1 cellular context compared by ENCODE assay signal in genomic region chr1:35120458-35121133, GRCh38.
TF ChIP-seq lines count a peak whose summit lies in the region.

No MANE protein-coding gene starts in this region.

TF ChIP-seq in HepG2, 621 proteins besides CTCF, POLR2A, EP300 and RAD21 (continued from another document and continues in another):
- TF ChIP-seq SRSF9 (IDR thresholded peaks at IDR 0.05; ENCODE audit: borderline replicate concordance, insufficient read depth, low read depth, low read length, poor library complexity, severe bottlenecking): no peak
- TF ChIP-seq SALL1 (CRISPR knock-in tag; IDR thresholded peaks at IDR 0.05): peak; percentile 36; the same call in 1 of the 2 replicates
- TF ChIP-seq, protein P1, sequence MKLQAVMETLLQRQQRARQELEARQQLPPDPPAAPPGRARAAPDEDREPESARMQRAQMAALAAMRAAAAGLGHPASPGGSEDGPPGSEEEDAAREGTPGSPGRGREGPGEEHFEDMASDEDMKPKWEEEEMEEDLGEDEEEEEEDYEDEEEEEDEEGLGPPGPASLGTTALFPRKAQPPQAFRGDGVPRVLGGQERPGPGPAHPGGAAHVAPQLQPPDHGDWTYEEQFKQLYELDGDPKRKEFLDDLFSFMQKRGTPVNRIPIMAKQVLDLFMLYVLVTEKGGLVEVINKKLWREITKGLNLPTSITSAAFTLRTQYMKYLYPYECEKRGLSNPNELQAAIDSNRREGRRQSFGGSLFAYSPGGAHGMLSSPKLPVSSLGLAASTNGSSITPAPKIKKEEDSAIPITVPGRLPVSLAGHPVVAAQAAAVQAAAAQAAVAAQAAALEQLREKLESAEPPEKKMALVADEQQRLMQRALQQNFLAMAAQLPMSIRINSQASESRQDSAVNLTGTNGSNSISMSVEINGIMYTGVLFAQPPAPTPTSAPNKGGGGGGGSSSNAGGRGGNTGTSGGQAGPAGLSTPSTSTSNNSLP (IDR thresholded peaks at IDR 0.05; ENCODE audit: low read depth, low read length): no peak
- no peak for TF ChIP-seq ZNF34 (CRISPR knock-in tag; IDR thresholded peaks at IDR 0.05; ENCODE audit: borderline replicate concordance)
- TF ChIP-seq ERF (CRISPR knock-in tag; IDR thresholded peaks at IDR 0.05): no peak
- no peak for TF ChIP-seq TMF1 (CRISPR knock-in tag; IDR thresholded peaks at IDR 0.05; ENCODE audit: low read depth)
- TF ChIP-seq RAD51 (IDR thresholded peaks at IDR 0.05; ENCODE audit: borderline replicate concordance): no peak
- TF ChIP-seq, protein P2, sequence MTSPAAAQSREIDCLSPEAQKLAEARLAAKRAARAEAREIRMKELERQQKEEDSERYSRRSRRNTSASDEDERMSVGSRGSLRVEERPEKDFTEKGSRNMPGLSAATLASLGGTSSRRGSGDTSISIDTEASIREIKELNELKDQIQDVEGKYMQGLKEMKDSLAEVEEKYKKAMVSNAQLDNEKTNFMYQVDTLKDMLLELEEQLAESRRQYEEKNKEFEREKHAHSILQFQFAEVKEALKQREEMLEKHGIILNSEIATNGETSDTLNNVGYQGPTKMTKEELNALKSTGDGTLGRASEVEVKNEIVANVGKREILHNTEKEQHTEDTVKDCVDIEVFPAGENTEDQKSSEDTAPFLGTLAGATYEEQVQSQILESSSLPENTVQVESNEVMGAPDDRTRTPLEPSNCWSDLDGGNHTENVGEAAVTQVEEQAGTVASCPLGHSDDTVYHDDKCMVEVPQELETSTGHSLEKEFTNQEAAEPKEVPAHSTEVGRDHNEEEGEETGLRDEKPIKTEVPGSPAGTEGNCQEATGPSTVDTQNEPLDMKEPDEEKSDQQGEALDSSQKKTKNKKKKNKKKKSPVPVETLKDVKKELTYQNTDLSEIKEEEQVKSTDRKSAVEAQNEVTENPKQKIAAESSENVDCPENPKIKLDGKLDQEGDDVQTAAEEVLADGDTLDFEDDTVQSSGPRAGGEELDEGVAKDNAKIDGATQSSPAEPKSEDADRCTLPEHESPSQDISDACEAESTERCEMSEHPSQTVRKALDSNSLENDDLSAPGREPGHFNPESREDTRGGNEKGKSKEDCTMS (CRISPR knock-in tag; conservative IDR thresholded peaks at IDR 0.05): no peak
- TF ChIP-seq NRL (CRISPR knock-in tag; IDR thresholded peaks at IDR 0.05; ENCODE audit: borderline replicate concordance): peak; percentile 41; the same call in 1 of the 2 replicates
- no peak for TF ChIP-seq HCFC1 (IDR thresholded peaks at IDR 0.05; ENCODE audit: low read depth, low read length)
- TF ChIP-seq, protein P3, sequence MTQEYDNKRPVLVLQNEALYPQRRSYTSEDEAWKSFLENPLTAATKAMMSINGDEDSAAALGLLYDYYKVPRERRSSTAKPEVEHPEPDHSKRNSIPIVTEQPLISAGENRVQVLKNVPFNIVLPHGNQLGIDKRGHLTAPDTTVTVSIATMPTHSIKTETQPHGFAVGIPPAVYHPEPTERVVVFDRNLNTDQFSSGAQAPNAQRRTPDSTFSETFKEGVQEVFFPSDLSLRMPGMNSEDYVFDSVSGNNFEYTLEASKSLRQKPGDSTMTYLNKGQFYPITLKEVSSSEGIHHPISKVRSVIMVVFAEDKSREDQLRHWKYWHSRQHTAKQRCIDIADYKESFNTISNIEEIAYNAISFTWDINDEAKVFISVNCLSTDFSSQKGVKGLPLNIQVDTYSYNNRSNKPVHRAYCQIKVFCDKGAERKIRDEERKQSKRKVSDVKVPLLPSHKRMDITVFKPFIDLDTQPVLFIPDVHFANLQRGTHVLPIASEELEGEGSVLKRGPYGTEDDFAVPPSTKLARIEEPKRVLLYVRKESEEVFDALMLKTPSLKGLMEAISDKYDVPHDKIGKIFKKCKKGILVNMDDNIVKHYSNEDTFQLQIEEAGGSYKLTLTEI (CRISPR knock-in tag; conservative IDR thresholded peaks at IDR 0.05): no peak
- TF ChIP-seq RBM39 (IDR thresholded peaks at IDR 0.05; ENCODE audit: low read depth, low read length, poor library complexity, severe bottlenecking): no peak
- no peak for TF ChIP-seq DBP (CRISPR knock-in tag; IDR thresholded peaks at IDR 0.05; ENCODE audit: not compliant biosample characterization)
- no peak for TF ChIP-seq HMG20B (CRISPR knock-in tag; conservative IDR thresholded peaks at IDR 0.05)
- TF ChIP-seq PRDM4 (CRISPR knock-in tag; IDR thresholded peaks at IDR 0.05; ENCODE audit: borderline replicate concordance): no peak
- TF ChIP-seq, protein P4, sequence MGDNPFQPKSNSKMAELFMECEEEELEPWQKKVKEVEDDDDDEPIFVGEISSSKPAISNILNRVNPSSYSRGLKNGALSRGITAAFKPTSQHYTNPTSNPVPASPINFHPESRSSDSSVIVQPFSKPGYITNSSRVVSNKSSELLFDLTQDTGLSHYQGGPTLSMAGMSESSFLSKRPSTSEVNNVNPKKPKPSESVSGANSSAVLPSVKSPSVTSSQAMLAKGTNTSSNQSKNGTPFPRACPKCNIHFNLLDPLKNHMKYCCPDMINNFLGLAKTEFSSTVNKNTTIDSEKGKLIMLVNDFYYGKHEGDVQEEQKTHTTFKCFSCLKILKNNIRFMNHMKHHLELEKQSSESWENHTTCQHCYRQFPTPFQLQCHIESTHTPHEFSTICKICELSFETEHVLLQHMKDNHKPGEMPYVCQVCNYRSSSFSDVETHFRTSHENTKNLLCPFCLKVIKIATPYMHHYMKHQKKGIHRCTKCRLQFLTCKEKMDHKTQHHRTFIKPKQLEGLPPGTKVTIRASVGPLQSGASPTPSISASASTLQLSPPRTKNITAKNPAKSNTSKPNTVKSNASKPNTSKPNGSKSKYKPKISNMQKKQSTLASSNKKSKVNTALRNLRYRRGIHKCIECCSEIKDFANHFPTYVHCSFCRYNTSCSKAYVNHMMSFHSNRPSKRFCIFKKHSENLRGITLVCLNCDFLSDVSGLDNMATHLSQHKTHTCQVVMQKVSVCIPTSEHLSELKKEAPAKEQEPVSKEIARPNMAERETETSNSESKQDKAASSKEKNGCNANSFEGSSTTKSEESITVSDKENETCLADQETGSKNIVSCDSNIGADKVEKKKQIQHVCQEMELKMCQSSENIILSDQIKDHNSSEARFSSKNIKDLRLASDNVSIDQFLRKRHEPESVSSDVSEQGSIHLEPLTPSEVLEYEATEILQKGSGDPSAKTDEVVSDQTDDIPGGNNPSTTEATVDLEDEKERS (CRISPR knock-in tag; IDR thresholded peaks at IDR 0.05): 0 out of 2 replicates have a peak, but pooled peaks have one; percentile 21
- no peak for TF ChIP-seq FOXK1 (CRISPR knock-in tag; IDR thresholded peaks at IDR 0.05; ENCODE audit: borderline replicate concordance, low read depth)
- no peak for TF ChIP-seq NR2C2 (CRISPR knock-in tag; IDR thresholded peaks at IDR 0.05; ENCODE audit: borderline replicate concordance)
- TF ChIP-seq REL (CRISPR knock-in tag; conservative IDR thresholded peaks at IDR 0.05): no peak
- TF ChIP-seq PHF20 (CRISPR knock-in tag; IDR thresholded peaks at IDR 0.05): no peak
- no peak for TF ChIP-seq FOSL2 (CRISPR knock-in tag; IDR thresholded peaks at IDR 0.05)
- no peak for TF ChIP-seq ZNF615 (CRISPR knock-in tag; IDR thresholded peaks at IDR 0.05; ENCODE audit: borderline replicate concordance)
- TF ChIP-seq PRMT3 (CRISPR knock-in tag; IDR thresholded peaks at IDR 0.05; ENCODE audit: borderline replicate concordance, low read depth): no peak
- TF ChIP-seq, protein P5, sequence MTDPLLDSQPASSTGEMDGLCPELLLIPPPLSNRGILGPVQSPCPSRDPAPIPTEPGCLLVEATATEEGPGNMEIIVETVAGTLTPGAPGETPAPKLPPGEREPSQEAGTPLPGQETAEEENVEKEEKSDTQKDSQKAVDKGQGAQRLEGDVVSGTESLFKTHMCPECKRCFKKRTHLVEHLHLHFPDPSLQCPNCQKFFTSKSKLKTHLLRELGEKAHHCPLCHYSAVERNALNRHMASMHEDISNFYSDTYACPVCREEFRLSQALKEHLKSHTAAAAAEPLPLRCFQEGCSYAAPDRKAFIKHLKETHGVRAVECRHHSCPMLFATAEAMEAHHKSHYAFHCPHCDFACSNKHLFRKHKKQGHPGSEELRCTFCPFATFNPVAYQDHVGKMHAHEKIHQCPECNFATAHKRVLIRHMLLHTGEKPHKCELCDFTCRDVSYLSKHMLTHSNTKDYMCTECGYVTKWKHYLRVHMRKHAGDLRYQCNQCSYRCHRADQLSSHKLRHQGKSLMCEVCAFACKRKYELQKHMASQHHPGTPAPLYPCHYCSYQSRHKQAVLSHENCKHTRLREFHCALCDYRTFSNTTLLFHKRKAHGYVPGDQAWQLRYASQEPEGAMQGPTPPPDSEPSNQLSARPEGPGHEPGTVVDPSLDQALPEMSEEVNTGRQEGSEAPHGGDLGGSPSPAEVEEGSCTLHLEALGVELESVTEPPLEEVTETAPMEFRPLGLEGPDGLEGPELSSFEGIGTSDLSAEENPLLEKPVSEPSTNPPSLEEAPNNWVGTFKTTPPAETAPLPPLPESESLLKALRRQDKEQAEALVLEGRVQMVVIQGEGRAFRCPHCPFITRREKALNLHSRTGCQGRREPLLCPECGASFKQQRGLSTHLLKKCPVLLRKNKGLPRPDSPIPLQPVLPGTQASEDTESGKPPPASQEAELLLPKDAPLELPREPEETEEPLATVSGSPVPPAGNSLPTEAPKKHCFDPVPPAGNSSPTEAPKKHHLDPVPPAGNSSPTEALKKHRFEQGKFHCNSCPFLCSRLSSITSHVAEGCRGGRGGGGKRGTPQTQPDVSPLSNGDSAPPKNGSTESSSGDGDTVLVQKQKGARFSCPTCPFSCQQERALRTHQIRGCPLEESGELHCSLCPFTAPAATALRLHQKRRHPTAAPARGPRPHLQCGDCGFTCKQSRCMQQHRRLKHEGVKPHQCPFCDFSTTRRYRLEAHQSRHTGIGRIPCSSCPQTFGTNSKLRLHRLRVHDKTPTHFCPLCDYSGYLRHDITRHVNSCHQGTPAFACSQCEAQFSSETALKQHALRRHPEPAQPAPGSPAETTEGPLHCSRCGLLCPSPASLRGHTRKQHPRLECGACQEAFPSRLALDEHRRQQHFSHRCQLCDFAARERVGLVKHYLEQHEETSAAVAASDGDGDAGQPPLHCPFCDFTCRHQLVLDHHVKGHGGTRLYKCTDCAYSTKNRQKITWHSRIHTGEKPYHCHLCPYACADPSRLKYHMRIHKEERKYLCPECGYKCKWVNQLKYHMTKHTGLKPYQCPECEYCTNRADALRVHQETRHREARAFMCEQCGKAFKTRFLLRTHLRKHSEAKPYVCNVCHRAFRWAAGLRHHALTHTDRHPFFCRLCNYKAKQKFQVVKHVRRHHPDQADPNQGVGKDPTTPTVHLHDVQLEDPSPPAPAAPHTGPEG (CRISPR knock-in tag; IDR thresholded peaks at IDR 0.05): no peak
- TF ChIP-seq SOX6 (IDR thresholded peaks at IDR 0.05): no peak
- TF ChIP-seq SOX6 (CRISPR knock-in tag; IDR thresholded peaks at IDR 0.05): peak; percentile 41; the same call in 1 of the 2 replicates
- TF ChIP-seq ZSCAN20 (CRISPR knock-in tag; IDR thresholded peaks at IDR 0.05; ENCODE audit: borderline replicate concordance): no peak
- TF ChIP-seq, protein P6, sequence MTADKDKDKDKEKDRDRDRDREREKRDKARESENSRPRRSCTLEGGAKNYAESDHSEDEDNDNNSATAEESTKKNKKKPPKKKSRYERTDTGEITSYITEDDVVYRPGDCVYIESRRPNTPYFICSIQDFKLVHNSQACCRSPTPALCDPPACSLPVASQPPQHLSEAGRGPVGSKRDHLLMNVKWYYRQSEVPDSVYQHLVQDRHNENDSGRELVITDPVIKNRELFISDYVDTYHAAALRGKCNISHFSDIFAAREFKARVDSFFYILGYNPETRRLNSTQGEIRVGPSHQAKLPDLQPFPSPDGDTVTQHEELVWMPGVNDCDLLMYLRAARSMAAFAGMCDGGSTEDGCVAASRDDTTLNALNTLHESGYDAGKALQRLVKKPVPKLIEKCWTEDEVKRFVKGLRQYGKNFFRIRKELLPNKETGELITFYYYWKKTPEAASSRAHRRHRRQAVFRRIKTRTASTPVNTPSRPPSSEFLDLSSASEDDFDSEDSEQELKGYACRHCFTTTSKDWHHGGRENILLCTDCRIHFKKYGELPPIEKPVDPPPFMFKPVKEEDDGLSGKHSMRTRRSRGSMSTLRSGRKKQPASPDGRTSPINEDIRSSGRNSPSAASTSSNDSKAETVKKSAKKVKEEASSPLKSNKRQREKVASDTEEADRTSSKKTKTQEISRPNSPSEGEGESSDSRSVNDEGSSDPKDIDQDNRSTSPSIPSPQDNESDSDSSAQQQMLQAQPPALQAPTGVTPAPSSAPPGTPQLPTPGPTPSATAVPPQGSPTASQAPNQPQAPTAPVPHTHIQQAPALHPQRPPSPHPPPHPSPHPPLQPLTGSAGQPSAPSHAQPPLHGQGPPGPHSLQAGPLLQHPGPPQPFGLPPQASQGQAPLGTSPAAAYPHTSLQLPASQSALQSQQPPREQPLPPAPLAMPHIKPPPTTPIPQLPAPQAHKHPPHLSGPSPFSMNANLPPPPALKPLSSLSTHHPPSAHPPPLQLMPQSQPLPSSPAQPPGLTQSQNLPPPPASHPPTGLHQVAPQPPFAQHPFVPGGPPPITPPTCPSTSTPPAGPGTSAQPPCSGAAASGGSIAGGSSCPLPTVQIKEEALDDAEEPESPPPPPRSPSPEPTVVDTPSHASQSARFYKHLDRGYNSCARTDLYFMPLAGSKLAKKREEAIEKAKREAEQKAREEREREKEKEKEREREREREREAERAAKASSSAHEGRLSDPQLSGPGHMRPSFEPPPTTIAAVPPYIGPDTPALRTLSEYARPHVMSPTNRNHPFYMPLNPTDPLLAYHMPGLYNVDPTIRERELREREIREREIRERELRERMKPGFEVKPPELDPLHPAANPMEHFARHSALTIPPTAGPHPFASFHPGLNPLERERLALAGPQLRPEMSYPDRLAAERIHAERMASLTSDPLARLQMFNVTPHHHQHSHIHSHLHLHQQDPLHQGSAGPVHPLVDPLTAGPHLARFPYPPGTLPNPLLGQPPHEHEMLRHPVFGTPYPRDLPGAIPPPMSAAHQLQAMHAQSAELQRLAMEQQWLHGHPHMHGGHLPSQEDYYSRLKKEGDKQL (CRISPR knock-in tag; IDR thresholded peaks at IDR 0.05; ENCODE audit: low read depth): no peak
